In genomic region chr19:45955905-45956608, GRCh38 we compare ENCODE assay signal across 11 cellular contexts. TPM values are rescaled to one million over a fixed set of nuclear protein-coding genes. Genes with fewer than 3 reads are reported as not detected.
DNase-seq lines count a peak whose midpoint lies in the region; FAIRE-seq and TF ChIP-seq lines count a peak whose summit lies in the region.
"Had no signal": no experiment of that assay in that cellular context is flagged by ENCODE, and none has a peak within 500 bp of the region (broad histone marks: within the 10 kb centered on the region; RNA-seq: fewer than 3 reads in every experiment).

No MANE protein-coding gene starts in this region.

- 59 to 63% methylated on average over 13 of the region's 13 CpGs for WGBS in testis, 2 donors

- TF ChIP-seq POLR2A in GM12891 (IDR thresholded peaks at IDR 0.05; ENCODE audit: low read depth, low read length) (no peak), testis (IDR thresholded peaks at IDR 0.05) (no peak)

- FAIRE-seq in GM12891 (lab: Jason Lieb, UNC), result no peak

- DNase-seq in HT1080 (ENCODE audit: low read depth) (peak; percentile 86), brain microvascular endothelial cell (peak; percentile 13), hippocampal formation (lab: John Stamatoyannopoulos, UW) (peak; percentile 70 to 81), retinal pigment epithelial cell (ENCODE audit: low read depth) (peak; percentile 27), GM12891 (ENCODE audit: insufficient read length, low spot score) (no peak), posterior vena cava (ENCODE audit: low spot score) (no peak), testis (no peak)
- no peak for DNase-seq in activated CD4-positive, alpha-beta T cell treated with anti-CD3 and anti-CD28 coated beads for 4 hours
- DNase-seq: COR-L47, NCI-H1694 had no signal

- no peak overlapping the region for H3K27ac ChIP-seq in brain microvascular endothelial cell
- no peak overlapping the region for H3K27ac ChIP-seq in testis
- H3K27ac ChIP-seq: thoracic aorta had no signal

- peaks cover 9% of the 10 kb centered on the region for H3K4me1 ChIP-seq in testis

- intact Hi-C loops in posterior vena cava (cut with DNase I) (no loop called here), testis (cut with DNase I; ENCODE audit: low total_unique reads) (no loop called here)

- TF ChIP-seq CTCF in brain microvascular endothelial cell (IDR thresholded peaks at IDR 0.05; ENCODE audit: low read depth, low read length, missing control alignments) (no peak), retinal pigment epithelial cell (conservative IDR thresholded peaks at IDR 0.05; ENCODE audit: low read depth, low read length) (no peak), testis (IDR thresholded peaks at IDR 0.05) (no peak)

- no peaks in the 10 kb centered on the region for H3K9me3 ChIP-seq in testis
- H3K9me3 ChIP-seq: thoracic aorta had no signal

- H3K36me3 ChIP-seq in brain microvascular endothelial cell (replicated peaks) (no peaks in the 10 kb centered on the region), testis (ENCODE audit: low read depth, missing control alignments) (no peaks in the 10 kb centered on the region)
- H3K36me3 ChIP-seq: thoracic aorta had no signal

- no peak overlapping the region for H3K4me3 ChIP-seq in brain microvascular endothelial cell (ENCODE audit: low read depth, low read length)
- no peak overlapping the region for H3K4me3 ChIP-seq in retinal pigment epithelial cell (ENCODE audit: low read length)
- H3K4me3 ChIP-seq in testis, result no peak overlapping the region
- H3K4me3 ChIP-seq: thoracic aorta had no signal

- H3K27me3 ChIP-seq in brain microvascular endothelial cell (replicated peaks) (no peaks in the 10 kb centered on the region), testis (no peaks in the 10 kb centered on the region)

- in situ Hi-C loops in brain microvascular endothelial cell (cut with HindIII; ENCODE audit: low pct_ligation_motif_present, low sequenced_read_pairs), result no loop called here

TF ChIP-seq in GM12891, 5 proteins besides CTCF, POLR2A, EP300 and RAD21:
- no peak for TF ChIP-seq POLR2AphosphoS5 (IDR thresholded peaks at IDR 0.05; ENCODE audit: low read depth, low read length)
- TF ChIP-seq POU2F2 (IDR thresholded peaks at IDR 0.05; ENCODE audit: low read depth, low read length), result no peak
- TF ChIP-seq PAX5 (IDR thresholded peaks at IDR 0.05; ENCODE audit: insufficient read depth, low read length, severe bottlenecking), result no peak
- TF ChIP-seq SPI1 (IDR thresholded peaks at IDR 0.05; ENCODE audit: low read depth, low read length), result no peak
- no peak for TF ChIP-seq TAF1 (IDR thresholded peaks at IDR 0.05; ENCODE audit: low read depth, low read length)

RNA-seq across cellular contexts. Expression of gene NOVA2, which starts 17.6 kb away (rescaled TPM):
- 0.47 and 0.59 TPM in 2 replicates for total RNA-seq in HT1080 (2014; rRNA removed; shearing (Covaris generic))
- polyA plus RNA-seq in HT1080 (2015; cell fraction: cytosol; rRNA removed), result 0.10 and 0.14 TPM in 2 replicates
- 0.11 and 0.26 TPM in 2 replicates for polyA plus RNA-seq in HT1080 (2015; cell fraction: nucleus; rRNA removed)
- 0.01 TPM for polyA plus RNA-seq in GM12891 (2012; ENCODE audit: low read depth, missing spikeins)
- total RNA-seq in posterior vena cava (1 to 10 TPM; 7.9 to 8.0 TPM), testis (1 to 10 TPM; 3.0 to 5.7 TPM)
- 3.1 TPM for polyA plus RNA-seq in testis (ENCODE audit: insufficient read depth, low read depth, low replicate concordance)

RNA-seq across cellular contexts. Expression of gene CCDC61, which starts 39.2 kb away (rescaled TPM):
- total RNA-seq in HT1080 (2014; rRNA removed; shearing (Covaris generic)), result 4.7 and 8.7 TPM in 2 replicates
- 9.1 and 11.8 TPM in 2 replicates for polyA plus RNA-seq in HT1080 (2015; cell fraction: cytosol; rRNA removed)
- polyA plus RNA-seq in HT1080 (2015; cell fraction: nucleus; rRNA removed), result 22.5 and 28.0 TPM in 2 replicates
- polyA plus RNA-seq in GM12891 (2012; ENCODE audit: low read depth, missing spikeins), result 11.4 TPM
- total RNA-seq in posterior vena cava, result 10 to 100 TPM in 1 of 2 donors, 1 to 10 TPM in 1; 10.0 to 12.9 TPM
- 10 to 100 TPM; 25.6 to 31.2 TPM for total RNA-seq in testis
- polyA plus RNA-seq in testis (ENCODE audit: insufficient read depth, low read depth, low replicate concordance), result 32.5 TPM

RNA-seq across cellular contexts. Expression of gene NANOS2, which starts 41.5 kb away (rescaled TPM):
- not detected in 2 replicates for total RNA-seq in HT1080 (2014; rRNA removed; shearing (Covaris generic))
- polyA plus RNA-seq in HT1080 (2015; cell fraction: cytosol; rRNA removed), result not detected in 2 replicates
- not detected in 2 replicates for polyA plus RNA-seq in HT1080 (2015; cell fraction: nucleus; rRNA removed)
- not detected for polyA plus RNA-seq in GM12891 (2012; ENCODE audit: low read depth, missing spikeins)
- not detected for total RNA-seq in posterior vena cava
- total RNA-seq in testis, result 1 to 10 TPM; 4.8 to 5.1 TPM
- 4.8 TPM for polyA plus RNA-seq in testis (ENCODE audit: insufficient read depth, low read depth, low replicate concordance)
- total RNA-seq: thoracic aorta had no signal

RNA-seq across cellular contexts. Expression of gene MYPOP, which starts 53.6 kb away (rescaled TPM):
- total RNA-seq in HT1080 (2014; rRNA removed; shearing (Covaris generic)), result 2.2 and 4.4 TPM in 2 replicates
- 3.3 and 4.7 TPM in 2 replicates for polyA plus RNA-seq in HT1080 (2015; cell fraction: cytosol; rRNA removed)
- polyA plus RNA-seq in HT1080 (2015; cell fraction: nucleus; rRNA removed), result 3.4 and 3.8 TPM in 2 replicates
- 3.3 TPM for polyA plus RNA-seq in GM12891 (2012; ENCODE audit: low read depth, missing spikeins)
- total RNA-seq in posterior vena cava (1 to 10 TPM; 4.3 to 6.1 TPM), testis (10 to 100 TPM in 1 of 2 donors, 1 to 10 TPM in 1; 9.4 to 11.1 TPM)
- polyA plus RNA-seq in testis (ENCODE audit: insufficient read depth, low read depth, low replicate concordance), result 9.5 TPM

Comparison
In these comparisons a context has a peak if more than half of its experiments do, and no peak if none do; other contexts are left out.
1. DNase-seq: peak in HT1080 (single experiment), brain microvascular endothelial cell (single experiment), hippocampal formation (2 of 2) and retinal pigment epithelial cell (single experiment); none in GM12891 (single experiment), posterior vena cava (single experiment), testis (single experiment) and activated CD4-positive, alpha-beta T cell treated with anti-CD3 and anti-CD28 coated beads for 4 hours (0 of 2).